ENCODE assay signal across 1 cellular context in the genomic region with DNA sequence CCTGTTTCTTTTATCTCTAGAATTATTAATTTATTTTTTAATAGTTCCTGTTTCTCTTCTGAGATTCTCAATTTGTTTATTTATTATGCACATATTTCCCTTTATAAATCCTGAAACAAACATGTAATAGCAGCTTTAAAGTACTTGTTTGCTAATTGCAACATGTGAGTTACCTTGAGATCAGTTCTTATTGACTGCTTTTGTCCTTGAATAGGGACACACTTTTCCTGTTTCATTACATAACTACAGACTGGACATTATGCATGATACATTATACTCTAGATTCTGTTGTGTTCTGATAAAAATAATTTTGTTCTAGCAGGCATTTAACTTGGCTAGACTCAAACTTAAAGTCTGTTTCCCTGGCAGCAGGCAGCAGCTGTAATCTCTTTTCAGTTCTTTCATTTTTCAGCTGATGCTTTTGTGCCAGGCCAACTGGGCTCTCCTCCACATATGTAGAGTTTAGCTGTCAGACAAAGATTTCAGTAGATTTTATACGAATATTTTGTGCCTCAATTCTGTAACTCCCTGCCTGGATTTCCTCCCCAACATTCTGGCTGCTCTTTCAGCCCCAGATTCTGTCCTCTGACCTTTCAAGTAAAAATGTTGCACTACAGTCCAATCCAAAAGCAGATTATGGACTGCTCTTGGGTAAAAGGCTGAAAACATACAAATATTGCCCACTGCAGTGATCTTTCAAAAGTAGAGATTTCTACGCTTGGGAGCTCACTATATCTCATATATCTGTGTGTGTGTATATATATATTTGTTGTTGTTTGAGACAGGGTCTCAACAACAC.
TF ChIP-seq lines count a peak whose summit lies in the region.

No MANE protein-coding gene starts in this region.

TF ChIP-seq in HepG2, 621 proteins besides CTCF, POLR2A, EP300 and RAD21 (continued from another document and continues in another):
- TF ChIP-seq ZNF280B (CRISPR knock-in tag; IDR thresholded peaks at IDR 0.05; ENCODE audit: borderline replicate concordance), result no peak
- TF ChIP-seq DNMT3B (CRISPR knock-in tag; conservative IDR thresholded peaks at IDR 0.05), result no peak
- TF ChIP-seq ZNF841 (CRISPR knock-in tag; IDR thresholded peaks at IDR 0.05; ENCODE audit: borderline replicate concordance), result no peak
- TF ChIP-seq PTBP1 (IDR thresholded peaks at IDR 0.05; ENCODE audit: low read depth, low read length, poor library complexity, severe bottlenecking), result no peak
- no peak for TF ChIP-seq ZNF589 (CRISPR knock-in tag; conservative IDR thresholded peaks at IDR 0.05)
- no peak for TF ChIP-seq MTA3 (CRISPR knock-in tag; IDR thresholded peaks at IDR 0.05)
- no peak for TF ChIP-seq ZNF737 (CRISPR knock-in tag; IDR thresholded peaks at IDR 0.05; ENCODE audit: borderline replicate concordance)
- TF ChIP-seq, protein P1, sequence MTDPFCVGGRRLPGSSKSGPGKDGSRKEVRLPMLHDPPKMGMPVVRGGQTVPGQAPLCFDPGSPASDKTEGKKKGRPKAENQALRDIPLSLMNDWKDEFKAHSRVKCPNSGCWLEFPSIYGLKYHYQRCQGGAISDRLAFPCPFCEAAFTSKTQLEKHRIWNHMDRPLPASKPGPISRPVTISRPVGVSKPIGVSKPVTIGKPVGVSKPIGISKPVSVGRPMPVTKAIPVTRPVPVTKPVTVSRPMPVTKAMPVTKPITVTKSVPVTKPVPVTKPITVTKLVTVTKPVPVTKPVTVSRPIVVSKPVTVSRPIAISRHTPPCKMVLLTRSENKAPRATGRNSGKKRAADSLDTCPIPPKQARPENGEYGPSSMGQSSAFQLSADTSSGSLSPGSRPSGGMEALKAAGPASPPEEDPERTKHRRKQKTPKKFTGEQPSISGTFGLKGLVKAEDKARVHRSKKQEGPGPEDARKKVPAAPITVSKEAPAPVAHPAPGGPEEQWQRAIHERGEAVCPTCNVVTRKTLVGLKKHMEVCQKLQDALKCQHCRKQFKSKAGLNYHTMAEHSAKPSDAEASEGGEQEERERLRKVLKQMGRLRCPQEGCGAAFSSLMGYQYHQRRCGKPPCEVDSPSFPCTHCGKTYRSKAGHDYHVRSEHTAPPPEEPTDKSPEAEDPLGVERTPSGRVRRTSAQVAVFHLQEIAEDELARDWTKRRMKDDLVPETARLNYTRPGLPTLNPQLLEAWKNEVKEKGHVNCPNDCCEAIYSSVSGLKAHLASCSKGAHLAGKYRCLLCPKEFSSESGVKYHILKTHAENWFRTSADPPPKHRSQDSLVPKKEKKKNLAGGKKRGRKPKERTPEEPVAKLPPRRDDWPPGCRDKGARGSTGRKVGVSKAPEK (CRISPR knock-in tag; IDR thresholded peaks at IDR 0.05; ENCODE audit: borderline replicate concordance), result no peak
- TF ChIP-seq KDM2A (CRISPR knock-in tag; IDR thresholded peaks at IDR 0.05; ENCODE audit: borderline replicate concordance, low read depth), result no peak
- no peak for TF ChIP-seq NR2F2 (IDR thresholded peaks at IDR 0.05; ENCODE audit: borderline replicate concordance, low read depth)
- TF ChIP-seq, protein P2, sequence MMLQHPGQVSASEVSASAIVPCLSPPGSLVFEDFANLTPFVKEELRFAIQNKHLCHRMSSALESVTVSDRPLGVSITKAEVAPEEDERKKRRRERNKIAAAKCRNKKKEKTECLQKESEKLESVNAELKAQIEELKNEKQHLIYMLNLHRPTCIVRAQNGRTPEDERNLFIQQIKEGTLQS (CRISPR knock-in tag; IDR thresholded peaks at IDR 0.05), result no peak
- TF ChIP-seq NCOR1 (IDR thresholded peaks at IDR 0.05; ENCODE audit: borderline replicate concordance, low read length), result no peak
- no peak for TF ChIP-seq SMYD3 (CRISPR knock-in tag; IDR thresholded peaks at IDR 0.05)
- TF ChIP-seq ZNF766 (CRISPR knock-in tag; IDR thresholded peaks at IDR 0.05; ENCODE audit: borderline replicate concordance), result no peak
- no peak for TF ChIP-seq ZBTB39 (CRISPR knock-in tag; IDR thresholded peaks at IDR 0.05)
- TF ChIP-seq MAFF (IDR thresholded peaks at IDR 0.05; ENCODE audit: low read depth, low read length), result no peak
- no peak for TF ChIP-seq EZH2 (conservative IDR thresholded peaks at IDR 0.05; ENCODE audit: low read depth, low read length)
- no peak for TF ChIP-seq E2F1 (CRISPR knock-in tag; IDR thresholded peaks at IDR 0.05)
- TF ChIP-seq ZNF615 (CRISPR knock-in tag; IDR thresholded peaks at IDR 0.05; ENCODE audit: borderline replicate concordance), result no peak
- TF ChIP-seq SUZ12 (IDR thresholded peaks at IDR 0.05; ENCODE audit: low read depth, low read length), result no peak
- no peak for TF ChIP-seq ZMYM3 (CRISPR knock-in tag; IDR thresholded peaks at IDR 0.05)
- peak; percentile 77; the same call in 1 of the 2 replicates for TF ChIP-seq FOXK1 (CRISPR knock-in tag; IDR thresholded peaks at IDR 0.05; ENCODE audit: borderline replicate concordance, low read depth)
- no peak for TF ChIP-seq GZF1 (CRISPR knock-in tag; IDR thresholded peaks at IDR 0.05)
- no peak for TF ChIP-seq MTA1 (CRISPR knock-in tag; IDR thresholded peaks at IDR 0.05; ENCODE audit: borderline replicate concordance)
- no peak for TF ChIP-seq ZNF484 (CRISPR knock-in tag; IDR thresholded peaks at IDR 0.05; ENCODE audit: borderline replicate concordance, low read depth)
- no peak for TF ChIP-seq CENPX (CRISPR knock-in tag; IDR thresholded peaks at IDR 0.05)
- TF ChIP-seq ZNF674 (CRISPR knock-in tag; IDR thresholded peaks at IDR 0.05; ENCODE audit: low read depth), result no peak
- TF ChIP-seq KAT2B (IDR thresholded peaks at IDR 0.05; ENCODE audit: borderline replicate concordance, low read depth, low read length), result no peak
- TF ChIP-seq NKX3-1 (CRISPR knock-in tag; IDR thresholded peaks at IDR 0.05), result no peak
- peak; percentile 98 for TF ChIP-seq GATAD2A (CRISPR knock-in tag; IDR thresholded peaks at IDR 0.05)
- no peak for TF ChIP-seq ZNF124 (CRISPR knock-in tag; IDR thresholded peaks at IDR 0.05)
- TF ChIP-seq ATF6 (CRISPR knock-in tag; conservative IDR thresholded peaks at IDR 0.05), result 0 out of 2 replicates have a peak, but pooled peaks have one; percentile 35
- no peak for TF ChIP-seq ZNF678 (CRISPR knock-in tag; IDR thresholded peaks at IDR 0.05)
- TF ChIP-seq ZNF501 (CRISPR knock-in tag; IDR thresholded peaks at IDR 0.05), result no peak
- 0 out of 2 replicates have a peak, but pooled peaks have one; percentile 36 for TF ChIP-seq YEATS4 (CRISPR knock-in tag; IDR thresholded peaks at IDR 0.05; ENCODE audit: borderline replicate concordance)
- TF ChIP-seq HIVEP1 (CRISPR knock-in tag; IDR thresholded peaks at IDR 0.05), result no peak
- no peak for TF ChIP-seq ZBTB42 (CRISPR knock-in tag; IDR thresholded peaks at IDR 0.05)
- peak; percentile 87 for TF ChIP-seq CEBPB (IDR thresholded peaks at IDR 0.05; ENCODE audit: borderline replicate concordance, low read depth, low read length)
- no peak for TF ChIP-seq ZNF430 (CRISPR knock-in tag; IDR thresholded peaks at IDR 0.05)
- no peak for TF ChIP-seq ASH2L (IDR thresholded peaks at IDR 0.05; ENCODE audit: insufficient read length, low read depth, low read length)
- TF ChIP-seq, protein P3, sequence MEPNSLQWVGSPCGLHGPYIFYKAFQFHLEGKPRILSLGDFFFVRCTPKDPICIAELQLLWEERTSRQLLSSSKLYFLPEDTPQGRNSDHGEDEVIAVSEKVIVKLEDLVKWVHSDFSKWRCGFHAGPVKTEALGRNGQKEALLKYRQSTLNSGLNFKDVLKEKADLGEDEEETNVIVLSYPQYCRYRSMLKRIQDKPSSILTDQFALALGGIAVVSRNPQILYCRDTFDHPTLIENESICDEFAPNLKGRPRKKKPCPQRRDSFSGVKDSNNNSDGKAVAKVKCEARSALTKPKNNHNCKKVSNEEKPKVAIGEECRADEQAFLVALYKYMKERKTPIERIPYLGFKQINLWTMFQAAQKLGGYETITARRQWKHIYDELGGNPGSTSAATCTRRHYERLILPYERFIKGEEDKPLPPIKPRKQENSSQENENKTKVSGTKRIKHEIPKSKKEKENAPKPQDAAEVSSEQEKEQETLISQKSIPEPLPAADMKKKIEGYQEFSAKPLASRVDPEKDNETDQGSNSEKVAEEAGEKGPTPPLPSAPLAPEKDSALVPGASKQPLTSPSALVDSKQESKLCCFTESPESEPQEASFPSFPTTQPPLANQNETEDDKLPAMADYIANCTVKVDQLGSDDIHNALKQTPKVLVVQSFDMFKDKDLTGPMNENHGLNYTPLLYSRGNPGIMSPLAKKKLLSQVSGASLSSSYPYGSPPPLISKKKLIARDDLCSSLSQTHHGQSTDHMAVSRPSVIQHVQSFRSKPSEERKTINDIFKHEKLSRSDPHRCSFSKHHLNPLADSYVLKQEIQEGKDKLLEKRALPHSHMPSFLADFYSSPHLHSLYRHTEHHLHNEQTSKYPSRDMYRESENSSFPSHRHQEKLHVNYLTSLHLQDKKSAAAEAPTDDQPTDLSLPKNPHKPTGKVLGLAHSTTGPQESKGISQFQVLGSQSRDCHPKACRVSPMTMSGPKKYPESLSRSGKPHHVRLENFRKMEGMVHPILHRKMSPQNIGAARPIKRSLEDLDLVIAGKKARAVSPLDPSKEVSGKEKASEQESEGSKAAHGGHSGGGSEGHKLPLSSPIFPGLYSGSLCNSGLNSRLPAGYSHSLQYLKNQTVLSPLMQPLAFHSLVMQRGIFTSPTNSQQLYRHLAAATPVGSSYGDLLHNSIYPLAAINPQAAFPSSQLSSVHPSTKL (CRISPR knock-in tag; IDR thresholded peaks at IDR 0.05), result peak; percentile 97
